Comparison of ENCODE assay signal across 1 cellular context in the genomic region with DNA sequence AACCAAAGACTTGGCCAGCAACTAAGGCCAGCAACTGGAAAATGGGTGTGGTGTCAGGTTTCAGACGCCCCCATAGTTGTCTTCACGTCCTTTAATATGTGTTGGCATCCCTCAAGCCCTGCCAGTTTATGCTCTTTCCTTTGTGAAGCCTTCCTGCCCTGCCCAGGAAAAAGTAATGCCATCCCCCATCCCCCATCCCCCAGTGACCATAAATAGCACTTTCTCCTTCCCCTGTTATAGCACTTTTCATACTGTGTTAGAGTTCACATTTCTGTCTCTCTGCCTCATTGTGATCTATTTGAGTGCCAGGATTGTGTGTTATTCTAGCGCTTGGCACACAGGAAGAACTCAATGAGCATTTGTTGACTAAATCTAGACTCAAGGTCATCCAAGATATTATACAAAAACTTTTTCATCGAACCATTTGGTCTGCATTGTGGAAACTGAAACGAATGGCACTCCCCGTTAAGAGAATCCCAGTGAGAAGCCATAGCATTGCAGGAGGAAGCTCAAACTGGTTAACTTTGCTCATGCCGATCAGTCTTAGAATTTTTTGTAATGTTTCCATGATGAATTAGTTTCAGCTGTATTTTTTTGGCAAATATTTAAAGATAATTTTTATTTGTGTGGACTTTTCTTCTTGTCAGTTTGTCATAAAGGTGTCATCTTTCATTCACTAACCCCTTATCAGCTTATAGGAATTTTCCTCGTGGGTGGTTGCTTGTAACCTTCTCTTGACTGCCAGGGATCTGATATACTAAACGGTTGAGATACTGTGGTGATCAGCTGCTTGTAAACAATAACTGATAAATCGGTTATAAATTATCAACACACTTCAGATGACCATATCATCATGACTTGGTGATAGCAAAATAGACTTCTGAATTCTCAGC.
TF ChIP-seq lines count a peak whose summit lies in the region.

No MANE protein-coding gene starts in this region.

TF ChIP-seq in SK-N-SH, 30 proteins besides CTCF, POLR2A, EP300 and RAD21 (continued from another document):
- no peak for TF ChIP-seq USF1 (IDR thresholded peaks at IDR 0.05; ENCODE audit: borderline replicate concordance, low read depth)
- no peak for TF ChIP-seq GABPA (IDR thresholded peaks at IDR 0.05; ENCODE audit: low read depth)
- TF ChIP-seq RXRA (IDR thresholded peaks at IDR 0.05; ENCODE audit: borderline replicate concordance, low read depth) = peak; percentile 27; the same call in 1 of the 2 replicates
- TF ChIP-seq TEAD4 (IDR thresholded peaks at IDR 0.05; ENCODE audit: borderline replicate concordance, insufficient read depth) = no peak
- TF ChIP-seq TCF12 (IDR thresholded peaks at IDR 0.05) = peak; percentile 27; the same call in 1 of the 2 replicates
- TF ChIP-seq POLR2AphosphoS5 (IDR thresholded peaks at IDR 0.05; ENCODE audit: low read depth, low read length) = peak; percentile 54; the same call in 1 of the 2 replicates
- TF ChIP-seq, protein P1, sequence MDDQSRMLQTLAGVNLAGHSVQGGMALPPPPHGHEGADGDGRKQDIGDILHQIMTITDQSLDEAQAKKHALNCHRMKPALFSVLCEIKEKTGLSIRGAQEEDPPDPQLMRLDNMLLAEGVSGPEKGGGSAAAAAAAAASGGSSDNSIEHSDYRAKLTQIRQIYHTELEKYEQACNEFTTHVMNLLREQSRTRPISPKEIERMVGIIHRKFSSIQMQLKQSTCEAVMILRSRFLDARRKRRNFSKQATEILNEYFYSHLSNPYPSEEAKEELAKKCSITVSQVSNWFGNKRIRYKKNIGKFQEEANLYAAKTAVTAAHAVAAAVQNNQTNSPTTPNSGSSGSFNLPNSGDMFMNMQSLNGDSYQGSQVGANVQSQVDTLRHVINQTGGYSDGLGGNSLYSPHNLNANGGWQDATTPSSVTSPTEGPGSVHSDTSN (IDR thresholded peaks at IDR 0.05) = peak; percentile 37; the same call in 1 of the 2 replicates
- TF ChIP-seq JUND (IDR thresholded peaks at IDR 0.05) = 0 out of 2 replicates have a peak, but pooled peaks have one; percentile 3
